ENCODE assay signal across 19 cellular contexts in the genomic region with DNA sequence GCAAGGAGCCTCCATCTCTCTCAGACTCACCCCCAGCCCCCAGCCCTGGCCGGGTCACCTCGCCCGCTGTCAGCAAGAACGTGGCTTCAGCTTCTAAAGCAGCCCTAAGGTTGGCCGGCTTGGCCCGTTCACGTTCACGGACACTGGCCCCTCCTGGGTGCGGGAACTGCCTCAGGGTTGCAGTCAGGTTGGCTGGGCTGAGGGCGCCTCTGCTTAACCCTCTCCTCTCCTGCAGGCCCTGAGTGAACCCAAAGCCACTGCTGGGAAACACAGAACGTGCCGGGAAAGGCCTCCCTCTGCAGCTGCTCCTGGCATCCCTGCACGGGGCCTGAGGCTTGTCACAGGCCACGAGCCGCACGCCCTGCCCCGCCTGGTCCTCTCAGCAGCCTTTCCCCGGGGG.
"Had no signal": no experiment of that assay in that cellular context is flagged by ENCODE, and none has a peak within 500 bp of the region (broad histone marks: within the 10 kb centered on the region; RNA-seq: fewer than 3 reads in every experiment).

No MANE protein-coding gene starts in this region.

- ATAC-seq: activated CD8-positive, alpha-beta T cell treated with anti-CD3 and anti-CD28 coated beads for 36 hours; activated T-helper 17 cell treated with anti-CD3 and anti-CD28 coated beads, Interleukin-2, amount 50 U/mL, for 72 hours; gastroesophageal sphincter; heart right ventricle; left cardiac atrium; lower lobe of right lung; stimulated activated naive CD8-positive, alpha-beta T cell treated with anti-CD3 and anti-CD28 coated beads, Interleukin-15, amount 100 ng/mL, for 72 hours had no signal

- H3K9me3 Mint-ChIP-seq: activated CD4-positive, alpha-beta T cell treated with anti-CD3 and anti-CD28 coated beads, Interleukin-2, amount 10 ng/mL, durations not matched to agents 24 days and 14 days; activated CD8-positive, alpha-beta T cell treated with anti-CD3 and anti-CD28 coated beads for 36 hours; activated naive CD8-positive, alpha-beta T cell treated with anti-CD3 and anti-CD28 coated beads for 36 hours; activated T-helper 17 cell treated with anti-CD3 and anti-CD28 coated beads, Interleukin-2, amount 50 U/mL, for 72 hours; dendritic cell treated with granulocyte-macrophage colony-stimulating factor and Interleukin-4, amounts not matched to agents 40 ng/mL and 50 ng/mL, for 4 days; nephron progenitor cell; stimulated activated naive CD8-positive, alpha-beta T cell treated with anti-CD3 and anti-CD28 coated beads, Interleukin-15, amount 100 ng/mL, for 72 hours; type B pancreatic cell had no signal

- H3K4me3 ChIP-seq: esophagus muscularis mucosa, gastroesophageal sphincter, heart right ventricle, lower lobe of right lung had no signal

- H3K36me3 ChIP-seq: lower lobe of right lung had no signal

- H3K36me3 Mint-ChIP-seq: activated naive CD8-positive, alpha-beta T cell treated with anti-CD3 and anti-CD28 coated beads for 36 hours; type B pancreatic cell had no signal

- H3K4me3 Mint-ChIP-seq: activated CD4-positive, alpha-beta T cell treated with anti-CD3 and anti-CD28 coated beads, Interleukin-2, amount 10 ng/mL, durations not matched to agents 24 days and 14 days; activated CD8-positive, alpha-beta T cell treated with anti-CD3 and anti-CD28 coated beads for 36 hours; activated naive CD8-positive, alpha-beta T cell treated with anti-CD3 and anti-CD28 coated beads for 36 hours; activated T-helper 17 cell treated with anti-CD3 and anti-CD28 coated beads, Interleukin-2, amount 50 U/mL, for 72 hours; dendritic cell treated with granulocyte-macrophage colony-stimulating factor and Interleukin-4, amounts not matched to agents 40 ng/mL and 50 ng/mL, for 4 days; nephron progenitor cell; stimulated activated naive CD8-positive, alpha-beta T cell treated with anti-CD3 and anti-CD28 coated beads, Interleukin-15, amount 100 ng/mL, for 72 hours; type B pancreatic cell had no signal

- DNase-seq: activated CD4-positive, alpha-beta T cell treated with anti-CD3 and anti-CD28 coated beads, Interleukin-2, amount 10 ng/mL, durations not matched to agents 24 days and 14 days; activated CD8-positive, alpha-beta T cell treated with anti-CD3 and anti-CD28 coated beads for 36 hours; activated naive CD4-positive, alpha-beta T cell; activated naive CD8-positive, alpha-beta T cell treated with anti-CD3 and anti-CD28 coated beads for 36 hours; activated T-cell treated with anti-CD3 and anti-CD28 coated beads, Interleukin-2, amount 50 U/mL, for 1 hour; amniotic stem cell; effector CD8-positive, alpha-beta T cell; heart right ventricle; left cardiac atrium; lower lobe of right lung; midbrain; nephron progenitor cell; occipital lobe; stimulated activated naive CD8-positive, alpha-beta T cell treated with anti-CD3 and anti-CD28 coated beads, Interleukin-15, amount 100 ng/mL, for 72 hours had no signal

- H3K27me3 ChIP-seq: esophagus muscularis mucosa, gastroesophageal sphincter, heart right ventricle had no signal

- H3K27ac Mint-ChIP-seq: activated CD4-positive, alpha-beta T cell treated with anti-CD3 and anti-CD28 coated beads, Interleukin-2, amount 10 ng/mL, durations not matched to agents 24 days and 14 days; activated CD8-positive, alpha-beta T cell treated with anti-CD3 and anti-CD28 coated beads for 36 hours; activated naive CD8-positive, alpha-beta T cell treated with anti-CD3 and anti-CD28 coated beads for 36 hours; activated T-helper 17 cell treated with anti-CD3 and anti-CD28 coated beads, Interleukin-2, amount 50 U/mL, for 72 hours; dendritic cell treated with granulocyte-macrophage colony-stimulating factor and Interleukin-4, amounts not matched to agents 40 ng/mL and 50 ng/mL, for 4 days; nephron progenitor cell; stimulated activated naive CD8-positive, alpha-beta T cell treated with anti-CD3 and anti-CD28 coated beads, Interleukin-15, amount 100 ng/mL, for 72 hours; type B pancreatic cell had no signal

- H3K9me3 ChIP-seq: esophagus muscularis mucosa, gastroesophageal sphincter, heart right ventricle, lower lobe of right lung had no signal

- H3K27ac ChIP-seq: esophagus muscularis mucosa, gastroesophageal sphincter, heart right ventricle, lower lobe of right lung had no signal

- H3K4me1 Mint-ChIP-seq: activated CD4-positive, alpha-beta T cell treated with anti-CD3 and anti-CD28 coated beads, Interleukin-2, amount 10 ng/mL, durations not matched to agents 24 days and 14 days; activated naive CD8-positive, alpha-beta T cell treated with anti-CD3 and anti-CD28 coated beads for 36 hours; activated T-helper 17 cell treated with anti-CD3 and anti-CD28 coated beads, Interleukin-2, amount 50 U/mL, for 72 hours; stimulated activated naive CD8-positive, alpha-beta T cell treated with anti-CD3 and anti-CD28 coated beads, Interleukin-15, amount 100 ng/mL, for 72 hours had no signal
